ENCODE assay signal across 1 cellular context in the genomic region with DNA sequence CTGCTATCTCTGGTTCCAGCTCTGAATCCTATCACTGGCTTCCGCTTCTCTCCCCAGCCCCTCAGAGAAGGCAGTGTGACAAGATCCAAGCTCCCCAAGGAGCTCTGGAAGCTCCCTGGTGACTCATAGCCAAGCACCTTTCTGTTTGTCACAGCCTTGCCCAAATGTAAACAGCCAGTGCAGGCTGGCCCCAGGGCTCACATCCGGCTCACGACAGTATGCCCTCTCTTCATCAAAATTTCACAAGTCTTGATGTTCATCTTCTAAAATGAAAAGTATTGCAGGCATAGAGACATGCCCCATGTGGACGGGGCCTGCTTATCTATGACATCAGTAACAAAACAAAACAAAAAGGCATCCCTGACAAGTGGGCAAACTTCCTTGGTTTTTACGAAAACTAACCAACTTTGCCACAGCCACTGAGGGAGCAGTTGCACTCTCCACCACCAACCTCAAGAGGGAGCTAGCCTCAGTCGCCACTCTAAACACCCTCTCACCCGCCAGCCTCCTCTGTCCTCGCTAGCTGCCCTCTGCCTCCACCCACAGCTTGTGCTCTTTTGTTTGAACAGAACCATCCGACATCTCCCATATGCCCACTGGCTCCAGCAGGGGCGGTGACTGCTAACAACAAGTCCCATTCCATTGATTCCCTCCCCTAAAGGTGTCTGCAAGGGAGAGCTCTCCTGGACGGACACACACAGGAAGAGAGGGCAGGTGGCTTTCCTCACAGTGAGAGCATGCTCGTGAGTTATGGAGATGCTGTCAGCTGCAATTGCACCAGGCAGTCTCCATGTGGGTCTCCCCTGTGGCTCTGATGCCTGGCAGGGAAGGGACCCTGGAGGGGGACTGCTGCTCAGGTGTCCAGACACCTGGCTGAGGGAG.
TF ChIP-seq lines count a peak whose summit lies in the region.

No MANE protein-coding gene starts in this region.

TF ChIP-seq in HepG2, 621 proteins besides CTCF, POLR2A, EP300 and RAD21 (continued from another document and continues in another):
- TF ChIP-seq, protein P1, sequence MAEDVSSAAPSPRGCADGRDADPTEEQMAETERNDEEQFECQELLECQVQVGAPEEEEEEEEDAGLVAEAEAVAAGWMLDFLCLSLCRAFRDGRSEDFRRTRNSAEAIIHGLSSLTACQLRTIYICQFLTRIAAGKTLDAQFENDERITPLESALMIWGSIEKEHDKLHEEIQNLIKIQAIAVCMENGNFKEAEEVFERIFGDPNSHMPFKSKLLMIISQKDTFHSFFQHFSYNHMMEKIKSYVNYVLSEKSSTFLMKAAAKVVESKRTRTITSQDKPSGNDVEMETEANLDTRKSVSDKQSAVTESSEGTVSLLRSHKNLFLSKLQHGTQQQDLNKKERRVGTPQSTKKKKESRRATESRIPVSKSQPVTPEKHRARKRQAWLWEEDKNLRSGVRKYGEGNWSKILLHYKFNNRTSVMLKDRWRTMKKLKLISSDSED (CRISPR knock-in tag; IDR thresholded peaks at IDR 0.05): no peak
- TF ChIP-seq ZFP90 (CRISPR knock-in tag; IDR thresholded peaks at IDR 0.05; ENCODE audit: borderline replicate concordance): no peak
- TF ChIP-seq, protein P2, sequence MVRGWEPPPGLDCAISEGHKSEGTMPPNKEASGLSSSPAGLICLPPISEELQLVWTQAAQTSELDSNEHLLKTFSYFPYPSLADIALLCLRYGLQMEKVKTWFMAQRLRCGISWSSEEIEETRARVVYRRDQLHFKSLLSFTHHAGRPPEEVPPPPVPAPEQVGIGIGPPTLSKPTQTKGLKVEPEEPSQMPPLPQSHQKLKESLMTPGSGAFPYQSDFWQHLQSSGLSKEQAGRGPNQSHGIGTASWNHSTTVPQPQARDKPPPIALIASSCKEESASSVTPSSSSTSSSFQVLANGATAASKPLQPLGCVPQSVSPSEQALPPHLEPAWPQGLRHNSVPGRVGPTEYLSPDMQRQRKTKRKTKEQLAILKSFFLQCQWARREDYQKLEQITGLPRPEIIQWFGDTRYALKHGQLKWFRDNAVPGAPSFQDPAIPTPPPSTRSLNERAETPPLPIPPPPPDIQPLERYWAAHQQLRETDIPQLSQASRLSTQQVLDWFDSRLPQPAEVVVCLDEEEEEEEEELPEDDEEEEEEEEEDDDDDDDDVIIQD (CRISPR knock-in tag; IDR thresholded peaks at IDR 0.05; ENCODE audit: low read depth): 0 out of 2 replicates have a peak, but pooled peaks have one; percentile 26
- 0 out of 2 replicates have a peak, but pooled peaks have one; percentile 13 for TF ChIP-seq ZNF563 (CRISPR knock-in tag; IDR thresholded peaks at IDR 0.05)
- peak in 1 of 2 experiments; percentile 52; a peak in 2 of 4 replicates for TF ChIP-seq KLF16 (CRISPR knock-in tag; IDR thresholded peaks at IDR 0.05)
- peak; percentile 72 for TF ChIP-seq ZMYM3 (CRISPR knock-in tag; IDR thresholded peaks at IDR 0.05)
- peak; percentile 61; the same call in 1 of the 2 replicates for TF ChIP-seq KAT8 (CRISPR knock-in tag; IDR thresholded peaks at IDR 0.05)
- TF ChIP-seq ZNF430 (CRISPR knock-in tag; IDR thresholded peaks at IDR 0.05): no peak
- TF ChIP-seq TBX3 (IDR thresholded peaks at IDR 0.05; ENCODE audit: borderline replicate concordance): 0 out of 2 replicates have a peak, but pooled peaks have one; percentile 12
- no peak for TF ChIP-seq NKX3-1 (CRISPR knock-in tag; IDR thresholded peaks at IDR 0.05)
- TF ChIP-seq STAG1 (CRISPR knock-in tag; IDR thresholded peaks at IDR 0.05): peak; percentile 43
- 0 out of 2 replicates have a peak, but pooled peaks have one; percentile 7 for TF ChIP-seq DNMT3B (CRISPR knock-in tag; conservative IDR thresholded peaks at IDR 0.05)
- TF ChIP-seq, protein P3, sequence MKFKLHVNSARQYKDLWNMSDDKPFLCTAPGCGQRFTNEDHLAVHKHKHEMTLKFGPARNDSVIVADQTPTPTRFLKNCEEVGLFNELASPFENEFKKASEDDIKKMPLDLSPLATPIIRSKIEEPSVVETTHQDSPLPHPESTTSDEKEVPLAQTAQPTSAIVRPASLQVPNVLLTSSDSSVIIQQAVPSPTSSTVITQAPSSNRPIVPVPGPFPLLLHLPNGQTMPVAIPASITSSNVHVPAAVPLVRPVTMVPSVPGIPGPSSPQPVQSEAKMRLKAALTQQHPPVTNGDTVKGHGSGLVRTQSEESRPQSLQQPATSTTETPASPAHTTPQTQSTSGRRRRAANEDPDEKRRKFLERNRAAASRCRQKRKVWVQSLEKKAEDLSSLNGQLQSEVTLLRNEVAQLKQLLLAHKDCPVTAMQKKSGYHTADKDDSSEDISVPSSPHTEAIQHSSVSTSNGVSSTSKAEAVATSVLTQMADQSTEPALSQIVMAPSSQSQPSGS (CRISPR knock-in tag; IDR thresholded peaks at IDR 0.05): no peak
- TF ChIP-seq EHMT2 (IDR thresholded peaks at IDR 0.05; ENCODE audit: borderline replicate concordance, low read depth, low read length): no peak
- TF ChIP-seq SP5 (CRISPR knock-in tag; IDR thresholded peaks at IDR 0.05; ENCODE audit: borderline replicate concordance, low read depth): no peak
- no peak for TF ChIP-seq ZNF3 (CRISPR knock-in tag; IDR thresholded peaks at IDR 0.05)
- TF ChIP-seq CENPX (CRISPR knock-in tag; IDR thresholded peaks at IDR 0.05): no peak
- TF ChIP-seq BHLHE40 (IDR thresholded peaks at IDR 0.05; ENCODE audit: low read length): 0 out of 2 replicates have a peak, but pooled peaks have one; percentile 5
- TF ChIP-seq, protein P4, sequence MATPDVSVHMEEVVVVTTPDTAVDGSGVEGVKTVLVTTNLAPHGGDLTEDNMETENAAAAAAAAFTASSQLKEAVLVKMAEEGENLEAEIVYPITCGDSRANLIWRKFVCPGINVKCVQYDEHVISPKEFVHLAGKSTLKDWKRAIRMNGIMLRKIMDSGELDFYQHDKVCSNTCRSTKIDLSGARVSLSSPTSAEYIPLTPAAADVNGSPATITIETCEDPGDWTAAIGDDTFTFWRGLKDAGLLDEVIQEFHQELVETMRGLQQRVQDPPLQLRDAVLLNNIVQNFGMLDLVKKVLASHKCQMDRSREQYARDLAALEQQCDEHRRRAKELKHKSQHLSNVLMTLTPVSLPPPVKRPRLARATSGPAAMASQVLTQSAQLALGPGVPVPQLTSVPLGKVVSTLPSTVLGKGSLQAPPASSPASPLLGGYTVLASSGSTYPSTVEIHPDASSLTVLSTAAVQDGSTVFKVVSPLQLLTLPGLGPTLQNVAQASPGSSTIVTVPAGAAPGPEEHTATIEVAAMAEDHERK (CRISPR knock-in tag; IDR thresholded peaks at IDR 0.05; ENCODE audit: low read depth): no peak
- TF ChIP-seq ELF1 (CRISPR knock-in tag; IDR thresholded peaks at IDR 0.05): peak; percentile 41; the same call in 1 of the 2 replicates
- TF ChIP-seq, protein P5, sequence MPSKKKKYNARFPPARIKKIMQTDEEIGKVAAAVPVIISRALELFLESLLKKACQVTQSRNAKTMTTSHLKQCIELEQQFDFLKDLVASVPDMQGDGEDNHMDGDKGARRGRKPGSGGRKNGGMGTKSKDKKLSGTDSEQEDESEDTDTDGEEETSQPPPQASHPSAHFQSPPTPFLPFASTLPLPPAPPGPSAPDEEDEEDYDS (CRISPR knock-in tag; IDR thresholded peaks at IDR 0.05): 0 out of 2 replicates have a peak, but pooled peaks have one; percentile 13
- TF ChIP-seq, protein P6, sequence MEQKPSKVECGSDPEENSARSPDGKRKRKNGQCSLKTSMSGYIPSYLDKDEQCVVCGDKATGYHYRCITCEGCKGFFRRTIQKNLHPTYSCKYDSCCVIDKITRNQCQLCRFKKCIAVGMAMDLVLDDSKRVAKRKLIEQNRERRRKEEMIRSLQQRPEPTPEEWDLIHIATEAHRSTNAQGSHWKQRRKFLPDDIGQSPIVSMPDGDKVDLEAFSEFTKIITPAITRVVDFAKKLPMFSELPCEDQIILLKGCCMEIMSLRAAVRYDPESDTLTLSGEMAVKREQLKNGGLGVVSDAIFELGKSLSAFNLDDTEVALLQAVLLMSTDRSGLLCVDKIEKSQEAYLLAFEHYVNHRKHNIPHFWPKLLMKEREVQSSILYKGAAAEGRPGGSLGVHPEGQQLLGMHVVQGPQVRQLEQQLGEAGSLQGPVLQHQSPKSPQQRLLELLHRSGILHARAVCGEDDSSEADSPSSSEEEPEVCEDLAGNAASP (CRISPR knock-in tag; IDR thresholded peaks at IDR 0.05; ENCODE audit: borderline replicate concordance): no peak
- TF ChIP-seq TGIF2 (CRISPR knock-in tag; IDR thresholded peaks at IDR 0.05): peak; percentile 62; the same call in 1 of the 2 replicates
- TF ChIP-seq, protein P7, sequence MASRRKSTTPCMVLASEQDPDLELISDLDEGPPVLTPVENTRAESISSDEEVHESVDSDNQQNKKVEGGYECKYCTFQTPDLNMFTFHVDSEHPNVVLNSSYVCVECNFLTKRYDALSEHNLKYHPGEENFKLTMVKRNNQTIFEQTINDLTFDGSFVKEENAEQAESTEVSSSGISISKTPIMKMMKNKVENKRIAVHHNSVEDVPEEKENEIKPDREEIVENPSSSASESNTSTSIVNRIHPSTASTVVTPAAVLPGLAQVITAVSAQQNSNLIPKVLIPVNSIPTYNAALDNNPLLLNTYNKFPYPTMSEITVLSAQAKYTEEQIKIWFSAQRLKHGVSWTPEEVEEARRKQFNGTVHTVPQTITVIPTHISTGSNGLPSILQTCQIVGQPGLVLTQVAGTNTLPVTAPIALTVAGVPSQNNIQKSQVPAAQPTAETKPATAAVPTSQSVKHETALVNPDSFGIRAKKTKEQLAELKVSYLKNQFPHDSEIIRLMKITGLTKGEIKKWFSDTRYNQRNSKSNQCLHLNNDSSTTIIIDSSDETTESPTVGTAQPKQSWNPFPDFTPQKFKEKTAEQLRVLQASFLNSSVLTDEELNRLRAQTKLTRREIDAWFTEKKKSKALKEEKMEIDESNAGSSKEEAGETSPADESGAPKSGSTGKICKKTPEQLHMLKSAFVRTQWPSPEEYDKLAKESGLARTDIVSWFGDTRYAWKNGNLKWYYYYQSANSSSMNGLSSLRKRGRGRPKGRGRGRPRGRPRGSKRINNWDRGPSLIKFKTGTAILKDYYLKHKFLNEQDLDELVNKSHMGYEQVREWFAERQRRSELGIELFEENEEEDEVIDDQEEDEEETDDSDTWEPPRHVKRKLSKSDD (CRISPR knock-in tag; IDR thresholded peaks at IDR 0.05; ENCODE audit: low read depth): no peak
- peak; percentile 49; the same call in 1 of the 2 replicates for TF ChIP-seq ZNF737 (CRISPR knock-in tag; IDR thresholded peaks at IDR 0.05; ENCODE audit: borderline replicate concordance)
- no peak for TF ChIP-seq KDM6A (CRISPR knock-in tag; IDR thresholded peaks at IDR 0.05; ENCODE audit: low read depth)
- TF ChIP-seq DPF2 (CRISPR knock-in tag; IDR thresholded peaks at IDR 0.05; ENCODE audit: borderline replicate concordance, low read depth): no peak
- TF ChIP-seq, protein P8, sequence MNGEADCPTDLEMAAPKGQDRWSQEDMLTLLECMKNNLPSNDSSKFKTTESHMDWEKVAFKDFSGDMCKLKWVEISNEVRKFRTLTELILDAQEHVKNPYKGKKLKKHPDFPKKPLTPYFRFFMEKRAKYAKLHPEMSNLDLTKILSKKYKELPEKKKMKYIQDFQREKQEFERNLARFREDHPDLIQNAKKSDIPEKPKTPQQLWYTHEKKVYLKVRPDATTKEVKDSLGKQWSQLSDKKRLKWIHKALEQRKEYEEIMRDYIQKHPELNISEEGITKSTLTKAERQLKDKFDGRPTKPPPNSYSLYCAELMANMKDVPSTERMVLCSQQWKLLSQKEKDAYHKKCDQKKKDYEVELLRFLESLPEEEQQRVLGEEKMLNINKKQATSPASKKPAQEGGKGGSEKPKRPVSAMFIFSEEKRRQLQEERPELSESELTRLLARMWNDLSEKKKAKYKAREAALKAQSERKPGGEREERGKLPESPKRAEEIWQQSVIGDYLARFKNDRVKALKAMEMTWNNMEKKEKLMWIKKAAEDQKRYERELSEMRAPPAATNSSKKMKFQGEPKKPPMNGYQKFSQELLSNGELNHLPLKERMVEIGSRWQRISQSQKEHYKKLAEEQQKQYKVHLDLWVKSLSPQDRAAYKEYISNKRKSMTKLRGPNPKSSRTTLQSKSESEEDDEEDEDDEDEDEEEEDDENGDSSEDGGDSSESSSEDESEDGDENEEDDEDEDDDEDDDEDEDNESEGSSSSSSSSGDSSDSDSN (CRISPR knock-in tag; IDR thresholded peaks at IDR 0.05): peak; percentile 45; the same call in 1 of the 2 replicates
- TF ChIP-seq GABPB1 (CRISPR knock-in tag; IDR thresholded peaks at IDR 0.05): peak; percentile 55; the same call in 1 of the 2 replicates
- TF ChIP-seq, protein P9, sequence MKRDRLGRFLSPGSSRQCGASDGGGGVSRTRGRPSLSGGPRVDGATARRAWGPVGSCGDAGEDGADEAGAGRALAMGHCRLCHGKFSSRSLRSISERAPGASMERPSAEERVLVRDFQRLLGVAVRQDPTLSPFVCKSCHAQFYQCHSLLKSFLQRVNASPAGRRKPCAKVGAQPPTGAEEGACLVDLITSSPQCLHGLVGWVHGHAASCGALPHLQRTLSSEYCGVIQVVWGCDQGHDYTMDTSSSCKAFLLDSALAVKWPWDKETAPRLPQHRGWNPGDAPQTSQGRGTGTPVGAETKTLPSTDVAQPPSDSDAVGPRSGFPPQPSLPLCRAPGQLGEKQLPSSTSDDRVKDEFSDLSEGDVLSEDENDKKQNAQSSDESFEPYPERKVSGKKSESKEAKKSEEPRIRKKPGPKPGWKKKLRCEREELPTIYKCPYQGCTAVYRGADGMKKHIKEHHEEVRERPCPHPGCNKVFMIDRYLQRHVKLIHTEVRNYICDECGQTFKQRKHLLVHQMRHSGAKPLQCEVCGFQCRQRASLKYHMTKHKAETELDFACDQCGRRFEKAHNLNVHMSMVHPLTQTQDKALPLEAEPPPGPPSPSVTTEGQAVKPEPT (CRISPR knock-in tag; IDR thresholded peaks at IDR 0.05; ENCODE audit: low read depth): no peak
- peak; percentile 44; the same call in 1 of the 2 replicates for TF ChIP-seq FOSL1 (CRISPR knock-in tag; IDR thresholded peaks at IDR 0.05; ENCODE audit: borderline replicate concordance)
- TF ChIP-seq, protein P10, sequence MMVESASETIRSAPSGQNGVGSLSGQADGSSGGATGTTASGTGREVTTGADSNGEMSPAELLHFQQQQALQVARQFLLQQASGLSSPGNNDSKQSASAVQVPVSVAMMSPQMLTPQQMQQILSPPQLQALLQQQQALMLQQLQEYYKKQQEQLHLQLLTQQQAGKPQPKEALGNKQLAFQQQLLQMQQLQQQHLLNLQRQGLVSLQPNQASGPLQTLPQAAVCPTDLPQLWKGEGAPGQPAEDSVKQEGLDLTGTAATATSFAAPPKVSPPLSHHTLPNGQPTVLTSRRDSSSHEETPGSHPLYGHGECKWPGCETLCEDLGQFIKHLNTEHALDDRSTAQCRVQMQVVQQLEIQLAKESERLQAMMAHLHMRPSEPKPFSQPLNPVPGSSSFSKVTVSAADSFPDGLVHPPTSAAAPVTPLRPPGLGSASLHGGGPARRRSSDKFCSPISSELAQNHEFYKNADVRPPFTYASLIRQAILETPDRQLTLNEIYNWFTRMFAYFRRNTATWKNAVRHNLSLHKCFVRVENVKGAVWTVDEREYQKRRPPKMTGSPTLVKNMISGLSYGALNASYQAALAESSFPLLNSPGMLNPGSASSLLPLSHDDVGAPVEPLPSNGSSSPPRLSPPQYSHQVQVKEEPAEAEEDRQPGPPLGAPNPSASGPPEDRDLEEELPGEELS (CRISPR knock-in tag; IDR thresholded peaks at IDR 0.05): peak; percentile 74; the same call in 1 of the 2 replicates
- TF ChIP-seq, protein P11, sequence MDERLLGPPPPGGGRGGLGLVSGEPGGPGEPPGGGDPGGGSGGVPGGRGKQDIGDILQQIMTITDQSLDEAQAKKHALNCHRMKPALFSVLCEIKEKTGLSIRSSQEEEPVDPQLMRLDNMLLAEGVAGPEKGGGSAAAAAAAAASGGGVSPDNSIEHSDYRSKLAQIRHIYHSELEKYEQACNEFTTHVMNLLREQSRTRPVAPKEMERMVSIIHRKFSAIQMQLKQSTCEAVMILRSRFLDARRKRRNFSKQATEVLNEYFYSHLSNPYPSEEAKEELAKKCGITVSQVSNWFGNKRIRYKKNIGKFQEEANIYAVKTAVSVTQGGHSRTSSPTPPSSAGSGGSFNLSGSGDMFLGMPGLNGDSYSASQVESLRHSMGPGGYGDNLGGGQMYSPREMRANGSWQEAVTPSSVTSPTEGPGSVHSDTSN (CRISPR knock-in tag; IDR thresholded peaks at IDR 0.05): no peak
- TF ChIP-seq ZMAT3 (CRISPR knock-in tag; conservative IDR thresholded peaks at IDR 0.05): 0 out of 2 replicates have a peak, but pooled peaks have one; percentile 24
- 0 out of 2 replicates have a peak, but pooled peaks have one; percentile 50 for TF ChIP-seq CBX5 (CRISPR knock-in tag; IDR thresholded peaks at IDR 0.05; ENCODE audit: borderline replicate concordance)
